8 cellular contexts compared by ENCODE assay signal in genomic region chr18:6414118-6414722, GRCh38. TPM values are rescaled to one million over a fixed set of nuclear protein-coding genes. Genes with fewer than 3 reads are reported as not detected.
A peak's percentile ranks its signal among the peaks of the same experiment; 100 is the strongest.
DNase-seq lines count a peak whose midpoint lies in the region; ATAC-seq and TF ChIP-seq lines count a peak whose summit lies in the region.

No MANE protein-coding gene starts in this region.

- POLR2A ChIA-PET in activated B cell treated with CpG ODN at 0.5 μM for 24 hours (lab: Charles Lee), result no interaction called here

- no peaks in the 10 kb centered on the region for H3K4me1 ChIP-seq in esophagus (ENCODE audit: control insufficient read depth in 2 of 2, insufficient read depth in 2 of 2, low read length in 1 of 2)

- CTCF ChIA-PET in activated B cell treated with CpG ODN at 0.5 μM for 24 hours (lab: Charles Lee), result no interaction called here

- H3K9me3 ChIP-seq in esophagus (ENCODE audit: control insufficient read depth in 2 of 2, insufficient read depth in 1 of 2, low read depth in 1 of 2, low read length in 1 of 2), result no peaks in the 10 kb centered on the region

- 2 to 3% methylated on average over 33 to 68 of the region's 68 CpGs for WGBS in esophagus, 2 donors

- intact Hi-C loops in activated B cell treated with CpG ODN at 0.5 μM for 24 hours (cut with micrococcal nuclease), result loop anchor here (2.0 to 10.0 kb wide), 3 partner anchors 439 to 1179 kb away; partner anchors contain the start of gene ZBTB14

- H3K9me3 Mint-ChIP-seq in activated B cell treated with CpG ODN at 0.5 μM for 24 hours, result no peaks in the 10 kb centered on the region

- H3K27ac ChIP-seq in esophagus (ENCODE audit: low read depth in 2 of 2, low read length in 1 of 2), result peak overlapping the region; percentile 79

- H3K27me3 ChIP-seq in esophagus (ENCODE audit: control insufficient read depth in 1 of 2, insufficient read depth in 2 of 2, low read length in 2 of 2), result no peaks in the 10 kb centered on the region

- no peaks in the 10 kb centered on the region for H3K36me3 ChIP-seq in esophagus (ENCODE audit: control insufficient read depth in 2 of 2, insufficient read depth in 2 of 2, low read length in 1 of 2)

- peaks cover 30% of the 10 kb centered on the region for H3K4me1 Mint-ChIP-seq in activated B cell treated with CpG ODN at 0.5 μM for 24 hours

- no peak overlapping the region for H3K27ac Mint-ChIP-seq in activated B cell treated with CpG ODN at 0.5 μM for 24 hours

- peak overlapping the region; percentile 77 to 84 for H3K4me3 ChIP-seq in esophagus (ENCODE audit: low read depth in 1 of 2, low read length in 2 of 2)

- H3K27me3 Mint-ChIP-seq in activated B cell treated with CpG ODN at 0.5 μM for 24 hours, result peaks cover 8% of the 10 kb centered on the region

- in situ Hi-C loops in ACHN (cut with HindIII; ENCODE audit: low pct_ligation_motif_present, low pct_unique_long_range_greater_than_20kb, low sequenced_read_pairs), result no loop called here

- ATAC-seq in GM18907 (IDR thresholded peaks at IDR 0.05; ENCODE audit: unreplicated experiment) (peak; percentile 91), HG03066 (IDR thresholded peaks at IDR 0.05; ENCODE audit: low read depth, unreplicated experiment) (peak; percentile 80), activated B cell treated with CpG ODN at 0.5 μM for 24 hours (ENCODE audit: low read depth) (peak; percentile 83)

- H3K4me3 Mint-ChIP-seq in activated B cell treated with CpG ODN at 0.5 μM for 24 hours, result peak overlapping the region; percentile 75

- DNase-seq in ACHN (peak; percentile 67), activated B cell treated with CpG ODN at 0.5 μM for 24 hours (peak; percentile 63), mucosa of gallbladder (ENCODE audit: low spot score) (peak; percentile 70), stromal cell of bone marrow (ENCODE audit: low read depth) (peak; percentile 6), NCI-H2029 treated with DMSO at 0.1 percent for 48 hours (lab: John Stamatoyannopoulos, UW) (no peak)

- no peak for TF ChIP-seq CTCF in activated B cell treated with CpG ODN at 0.5 μM for 24 hours (IDR thresholded peaks at IDR 0.05)

- H3K36me3 Mint-ChIP-seq in activated B cell treated with CpG ODN at 0.5 μM for 24 hours (ENCODE audit: low read depth), result peaks cover 3% of the 10 kb centered on the region

RNA-seq across cellular contexts. Expression of gene L3MBTL4, which starts 0.5 kb away (rescaled TPM):
- total RNA-seq in activated B cell treated with CpG ODN at 0.5 μM for 24 hours, result 10.6 and 12.3 TPM in 2 replicates
- 1 to 10 TPM; 1.8 to 2.0 TPM for polyA plus RNA-seq in esophagus
- total RNA-seq in mucosa of gallbladder, result 16.1 TPM
